In the genomic region with DNA sequence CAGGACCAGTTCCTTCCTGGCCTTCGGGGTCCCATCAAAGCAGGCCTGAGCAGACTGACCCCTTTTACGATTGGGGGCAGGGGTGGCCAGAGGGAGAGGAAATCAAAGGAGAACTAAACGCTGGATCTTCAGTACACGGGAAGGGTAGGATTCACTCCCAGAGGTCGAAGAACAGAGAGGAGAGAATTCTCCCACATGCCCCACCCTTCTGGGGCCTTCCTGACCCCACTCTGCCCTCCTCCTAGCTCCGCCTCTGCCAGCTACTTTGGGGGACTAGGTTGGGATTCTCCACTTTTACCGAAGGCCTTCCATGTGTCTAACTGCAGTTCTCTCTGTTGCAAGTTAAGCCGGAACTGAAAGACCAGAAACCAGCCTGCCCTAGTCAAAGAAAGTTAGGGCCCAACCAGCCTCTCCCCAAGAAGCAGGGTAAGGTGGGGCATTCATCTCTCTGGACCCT, we compare ENCODE assay signal across 8 cellular contexts. TPM values are rescaled to one million over a fixed set of nuclear protein-coding genes. Genes with fewer than 3 reads are reported as not detected.
DNase-seq lines count a peak whose midpoint lies in the region; ATAC-seq, FAIRE-seq and TF ChIP-seq lines count a peak whose summit lies in the region.

No MANE protein-coding gene starts in this region.

- DNase-seq in GM20000 (ENCODE audit: low spot score), result peak; percentile 51
- no peak for DNase-seq in coronary artery (ENCODE audit: low spot score)
- no peak for DNase-seq in GM12892 (ENCODE audit: insufficient read length)
- DNase-seq in NCI-H2081 treated with DMSO at 0.1 percent for 48 hours (lab: John Stamatoyannopoulos, UW), result no peak
- DNase-seq in ureter (ENCODE audit: low spot score), result no peak

- H3K9me3 ChIP-seq in mesodermal cell (ENCODE audit: control insufficient read depth, low read length), result no peaks in the 10 kb centered on the region

- WGBS in mesodermal cell (ENCODE audit: insufficient coverage in 2 of 2), 2 experiments, result 2 to 11% methylated on average over 3 to 5 of the region's 8 CpGs

- ATAC-seq in HG03045 (IDR thresholded peaks at IDR 0.05; ENCODE audit: unreplicated experiment), result no peak

- peaks cover 56% of the 10 kb centered on the region for H3K4me1 ChIP-seq in mesodermal cell (ENCODE audit: control insufficient read depth, insufficient read depth, low read length, poor library complexity, severe bottlenecking)

- H3K27ac ChIP-seq in coronary artery (peak overlapping the region; percentile 94 to 98), mesodermal cell (ENCODE audit: low read depth, low read length, severe bottlenecking) (peak overlapping the region; percentile 82)

- H3K36me3 ChIP-seq in mesodermal cell (ENCODE audit: control insufficient read depth, insufficient read depth, low read length), result peaks cover 6% of the 10 kb centered on the region

- TF ChIP-seq CTCF in GM20000 (IDR thresholded peaks at IDR 0.05; ENCODE audit: extremely low read depth, missing control alignments) (no peak), coronary artery (IDR thresholded peaks at IDR 0.05) (no peak)

- peak overlapping the region; percentile 81 for H3K4me3 ChIP-seq in coronary artery
- peak overlapping the region; percentile 80 for H3K4me3 ChIP-seq in mesodermal cell (ENCODE audit: extremely low read depth, insufficient read depth, low read length, poor library complexity, severe bottlenecking)

- FAIRE-seq in GM12892 (lab: Jason Lieb, UNC), result no peak

- TF ChIP-seq POLR2A in GM12892 (IDR thresholded peaks at IDR 0.05; ENCODE audit: low read depth, low read length), result no peak

TF ChIP-seq in PFSK-1, 5 proteins besides CTCF, POLR2A, EP300 and RAD21:
- TF ChIP-seq TAF1 (IDR thresholded peaks at IDR 0.05; ENCODE audit: borderline replicate concordance, insufficient read depth, low read length), result 0 out of 2 replicates have a peak, but pooled peaks have one; percentile 45
- TF ChIP-seq, protein P1, sequence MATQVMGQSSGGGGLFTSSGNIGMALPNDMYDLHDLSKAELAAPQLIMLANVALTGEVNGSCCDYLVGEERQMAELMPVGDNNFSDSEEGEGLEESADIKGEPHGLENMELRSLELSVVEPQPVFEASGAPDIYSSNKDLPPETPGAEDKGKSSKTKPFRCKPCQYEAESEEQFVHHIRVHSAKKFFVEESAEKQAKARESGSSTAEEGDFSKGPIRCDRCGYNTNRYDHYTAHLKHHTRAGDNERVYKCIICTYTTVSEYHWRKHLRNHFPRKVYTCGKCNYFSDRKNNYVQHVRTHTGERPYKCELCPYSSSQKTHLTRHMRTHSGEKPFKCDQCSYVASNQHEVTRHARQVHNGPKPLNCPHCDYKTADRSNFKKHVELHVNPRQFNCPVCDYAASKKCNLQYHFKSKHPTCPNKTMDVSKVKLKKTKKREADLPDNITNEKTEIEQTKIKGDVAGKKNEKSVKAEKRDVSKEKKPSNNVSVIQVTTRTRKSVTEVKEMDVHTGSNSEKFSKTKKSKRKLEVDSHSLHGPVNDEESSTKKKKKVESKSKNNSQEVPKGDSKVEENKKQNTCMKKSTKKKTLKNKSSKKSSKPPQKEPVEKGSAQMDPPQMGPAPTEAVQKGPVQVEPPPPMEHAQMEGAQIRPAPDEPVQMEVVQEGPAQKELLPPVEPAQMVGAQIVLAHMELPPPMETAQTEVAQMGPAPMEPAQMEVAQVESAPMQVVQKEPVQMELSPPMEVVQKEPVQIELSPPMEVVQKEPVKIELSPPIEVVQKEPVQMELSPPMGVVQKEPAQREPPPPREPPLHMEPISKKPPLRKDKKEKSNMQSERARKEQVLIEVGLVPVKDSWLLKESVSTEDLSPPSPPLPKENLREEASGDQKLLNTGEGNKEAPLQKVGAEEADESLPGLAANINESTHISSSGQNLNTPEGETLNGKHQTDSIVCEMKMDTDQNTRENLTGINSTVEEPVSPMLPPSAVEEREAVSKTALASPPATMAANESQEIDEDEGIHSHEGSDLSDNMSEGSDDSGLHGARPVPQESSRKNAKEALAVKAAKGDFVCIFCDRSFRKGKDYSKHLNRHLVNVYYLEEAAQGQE (IDR thresholded peaks at IDR 0.05; ENCODE audit: insufficient read depth in 1 of 2, low read depth in 2 of 2, low read length in 2 of 2), result no peak
- TF ChIP-seq FOXP2 (optimal IDR thresholded peaks at IDR 0.05; ENCODE audit: borderline replicate concordance, extremely low read depth, extremely low read length, insufficient read depth), result no peak
- TF ChIP-seq SIN3A (IDR thresholded peaks at IDR 0.05; ENCODE audit: borderline replicate concordance, insufficient read depth, low read length), result no peak
- 0 out of 2 replicates have a peak, but pooled peaks have one; percentile 7 for TF ChIP-seq POLR2AphosphoS5 (IDR thresholded peaks at IDR 0.05; ENCODE audit: low read depth, low read length)

RNA-seq across cellular contexts. Expression of gene ARHGEF2, which starts 0.7 kb away (rescaled TPM):
- polyA plus RNA-seq in PFSK-1 (2012; ENCODE audit: insufficient read length, low read depth), result 222 TPM
- polyA plus RNA-seq in mesodermal cell (2013, experiment 1 of 2), result 106 TPM
- polyA plus RNA-seq in mesodermal cell (2013, experiment 2 of 2), result 77.0 TPM
- 57.6 TPM for polyA plus RNA-seq in GM12892 (2012; ENCODE audit: missing spikeins)
- 104 TPM for total RNA-seq in ureter

RNA-seq across cellular contexts. Expression of gene RXFP4, which starts 37.6 kb away (rescaled TPM):
- polyA plus RNA-seq in PFSK-1 (2012; ENCODE audit: insufficient read length, low read depth), result 0.23 TPM
- not detected for polyA plus RNA-seq in mesodermal cell (2013, experiment 1 of 2)
- polyA plus RNA-seq in mesodermal cell (2013, experiment 2 of 2), result not detected
- polyA plus RNA-seq in GM12892 (2012; ENCODE audit: missing spikeins), result 0.36 TPM
- total RNA-seq in ureter, result not detected

RNA-seq across cellular contexts. Expression of gene SSR2, which starts 41.8 kb away (rescaled TPM):
- 234 TPM for polyA plus RNA-seq in PFSK-1 (2012; ENCODE audit: insufficient read length, low read depth)
- polyA plus RNA-seq in mesodermal cell (2013, experiment 1 of 2), result 466 TPM
- polyA plus RNA-seq in mesodermal cell (2013, experiment 2 of 2), result 390 TPM
- polyA plus RNA-seq in GM12892 (2012; ENCODE audit: missing spikeins), result 230 TPM
- 189 TPM for total RNA-seq in ureter

RNA-seq across cellular contexts. Expression of gene KHDC4, which starts 44.8 kb away (rescaled TPM):
- polyA plus RNA-seq in PFSK-1 (2012; ENCODE audit: insufficient read length, low read depth), result 21.8 TPM
- 37.3 TPM for polyA plus RNA-seq in mesodermal cell (2013, experiment 1 of 2)
- 39.6 TPM for polyA plus RNA-seq in mesodermal cell (2013, experiment 2 of 2)
- polyA plus RNA-seq in GM12892 (2012; ENCODE audit: missing spikeins), result 46.2 TPM
- total RNA-seq in ureter, result 83.8 TPM
